Comparison of ENCODE assay signal across 1 cellular context in the genomic region with DNA sequence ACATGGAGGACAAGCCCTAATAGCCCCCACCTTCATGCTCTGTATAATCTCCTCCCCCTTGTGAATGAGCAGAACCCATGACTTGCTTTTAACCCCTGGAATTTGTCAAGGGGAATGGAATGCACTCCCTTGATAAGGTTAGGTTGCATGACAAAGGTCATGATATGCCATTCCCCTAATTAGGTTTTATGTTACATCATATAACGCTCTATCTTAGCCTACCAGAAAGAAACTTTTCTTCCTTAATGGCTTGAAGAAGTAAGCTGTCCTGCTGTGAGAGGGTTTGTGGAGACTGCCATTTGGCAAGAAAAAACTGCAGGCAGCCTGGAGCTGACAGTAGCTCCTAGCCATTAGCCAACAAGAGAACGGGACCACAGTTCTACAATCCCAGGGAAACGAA.
TF ChIP-seq lines count a peak whose summit lies in the region.

No MANE protein-coding gene starts in this region.

TF ChIP-seq in H1, 55 proteins besides CTCF, POLR2A, EP300 and RAD21 (continued from another document):
- TF ChIP-seq, protein P1, sequence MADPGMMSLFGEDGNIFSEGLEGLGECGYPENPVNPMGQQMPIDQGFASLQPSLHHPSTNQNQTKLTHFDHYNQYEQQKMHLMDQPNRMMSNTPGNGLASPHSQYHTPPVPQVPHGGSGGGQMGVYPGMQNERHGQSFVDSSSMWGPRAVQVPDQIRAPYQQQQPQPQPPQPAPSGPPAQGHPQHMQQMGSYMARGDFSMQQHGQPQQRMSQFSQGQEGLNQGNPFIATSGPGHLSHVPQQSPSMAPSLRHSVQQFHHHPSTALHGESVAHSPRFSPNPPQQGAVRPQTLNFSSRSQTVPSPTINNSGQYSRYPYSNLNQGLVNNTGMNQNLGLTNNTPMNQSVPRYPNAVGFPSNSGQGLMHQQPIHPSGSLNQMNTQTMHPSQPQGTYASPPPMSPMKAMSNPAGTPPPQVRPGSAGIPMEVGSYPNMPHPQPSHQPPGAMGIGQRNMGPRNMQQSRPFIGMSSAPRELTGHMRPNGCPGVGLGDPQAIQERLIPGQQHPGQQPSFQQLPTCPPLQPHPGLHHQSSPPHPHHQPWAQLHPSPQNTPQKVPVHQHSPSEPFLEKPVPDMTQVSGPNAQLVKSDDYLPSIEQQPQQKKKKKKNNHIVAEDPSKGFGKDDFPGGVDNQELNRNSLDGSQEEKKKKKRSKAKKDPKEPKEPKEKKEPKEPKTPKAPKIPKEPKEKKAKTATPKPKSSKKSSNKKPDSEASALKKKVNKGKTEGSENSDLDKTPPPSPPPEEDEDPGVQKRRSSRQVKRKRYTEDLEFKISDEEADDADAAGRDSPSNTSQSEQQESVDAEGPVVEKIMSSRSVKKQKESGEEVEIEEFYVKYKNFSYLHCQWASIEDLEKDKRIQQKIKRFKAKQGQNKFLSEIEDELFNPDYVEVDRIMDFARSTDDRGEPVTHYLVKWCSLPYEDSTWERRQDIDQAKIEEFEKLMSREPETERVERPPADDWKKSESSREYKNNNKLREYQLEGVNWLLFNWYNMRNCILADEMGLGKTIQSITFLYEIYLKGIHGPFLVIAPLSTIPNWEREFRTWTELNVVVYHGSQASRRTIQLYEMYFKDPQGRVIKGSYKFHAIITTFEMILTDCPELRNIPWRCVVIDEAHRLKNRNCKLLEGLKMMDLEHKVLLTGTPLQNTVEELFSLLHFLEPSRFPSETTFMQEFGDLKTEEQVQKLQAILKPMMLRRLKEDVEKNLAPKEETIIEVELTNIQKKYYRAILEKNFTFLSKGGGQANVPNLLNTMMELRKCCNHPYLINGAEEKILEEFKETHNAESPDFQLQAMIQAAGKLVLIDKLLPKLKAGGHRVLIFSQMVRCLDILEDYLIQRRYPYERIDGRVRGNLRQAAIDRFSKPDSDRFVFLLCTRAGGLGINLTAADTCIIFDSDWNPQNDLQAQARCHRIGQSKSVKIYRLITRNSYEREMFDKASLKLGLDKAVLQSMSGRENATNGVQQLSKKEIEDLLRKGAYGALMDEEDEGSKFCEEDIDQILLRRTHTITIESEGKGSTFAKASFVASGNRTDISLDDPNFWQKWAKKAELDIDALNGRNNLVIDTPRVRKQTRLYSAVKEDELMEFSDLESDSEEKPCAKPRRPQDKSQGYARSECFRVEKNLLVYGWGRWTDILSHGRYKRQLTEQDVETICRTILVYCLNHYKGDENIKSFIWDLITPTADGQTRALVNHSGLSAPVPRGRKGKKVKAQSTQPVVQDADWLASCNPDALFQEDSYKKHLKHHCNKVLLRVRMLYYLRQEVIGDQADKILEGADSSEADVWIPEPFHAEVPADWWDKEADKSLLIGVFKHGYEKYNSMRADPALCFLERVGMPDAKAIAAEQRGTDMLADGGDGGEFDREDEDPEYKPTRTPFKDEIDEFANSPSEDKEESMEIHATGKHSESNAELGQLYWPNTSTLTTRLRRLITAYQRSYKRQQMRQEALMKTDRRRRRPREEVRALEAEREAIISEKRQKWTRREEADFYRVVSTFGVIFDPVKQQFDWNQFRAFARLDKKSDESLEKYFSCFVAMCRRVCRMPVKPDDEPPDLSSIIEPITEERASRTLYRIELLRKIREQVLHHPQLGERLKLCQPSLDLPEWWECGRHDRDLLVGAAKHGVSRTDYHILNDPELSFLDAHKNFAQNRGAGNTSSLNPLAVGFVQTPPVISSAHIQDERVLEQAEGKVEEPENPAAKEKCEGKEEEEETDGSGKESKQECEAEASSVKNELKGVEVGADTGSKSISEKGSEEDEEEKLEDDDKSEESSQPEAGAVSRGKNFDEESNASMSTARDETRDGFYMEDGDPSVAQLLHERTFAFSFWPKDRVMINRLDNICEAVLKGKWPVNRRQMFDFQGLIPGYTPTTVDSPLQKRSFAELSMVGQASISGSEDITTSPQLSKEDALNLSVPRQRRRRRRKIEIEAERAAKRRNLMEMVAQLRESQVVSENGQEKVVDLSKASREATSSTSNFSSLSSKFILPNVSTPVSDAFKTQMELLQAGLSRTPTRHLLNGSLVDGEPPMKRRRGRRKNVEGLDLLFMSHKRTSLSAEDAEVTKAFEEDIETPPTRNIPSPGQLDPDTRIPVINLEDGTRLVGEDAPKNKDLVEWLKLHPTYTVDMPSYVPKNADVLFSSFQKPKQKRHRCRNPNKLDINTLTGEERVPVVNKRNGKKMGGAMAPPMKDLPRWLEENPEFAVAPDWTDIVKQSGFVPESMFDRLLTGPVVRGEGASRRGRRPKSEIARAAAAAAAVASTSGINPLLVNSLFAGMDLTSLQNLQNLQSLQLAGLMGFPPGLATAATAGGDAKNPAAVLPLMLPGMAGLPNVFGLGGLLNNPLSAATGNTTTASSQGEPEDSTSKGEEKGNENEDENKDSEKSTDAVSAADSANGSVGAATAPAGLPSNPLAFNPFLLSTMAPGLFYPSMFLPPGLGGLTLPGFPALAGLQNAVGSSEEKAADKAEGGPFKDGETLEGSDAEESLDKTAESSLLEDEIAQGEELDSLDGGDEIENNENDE (IDR thresholded peaks at IDR 0.05; ENCODE audit: insufficient replicate concordance, low read length): peak; percentile 72
- TF ChIP-seq EZH2 (IDR thresholded peaks at IDR 0.05; ENCODE audit: low read depth, low read length, severe bottlenecking): no peak
- TF ChIP-seq, protein P2, sequence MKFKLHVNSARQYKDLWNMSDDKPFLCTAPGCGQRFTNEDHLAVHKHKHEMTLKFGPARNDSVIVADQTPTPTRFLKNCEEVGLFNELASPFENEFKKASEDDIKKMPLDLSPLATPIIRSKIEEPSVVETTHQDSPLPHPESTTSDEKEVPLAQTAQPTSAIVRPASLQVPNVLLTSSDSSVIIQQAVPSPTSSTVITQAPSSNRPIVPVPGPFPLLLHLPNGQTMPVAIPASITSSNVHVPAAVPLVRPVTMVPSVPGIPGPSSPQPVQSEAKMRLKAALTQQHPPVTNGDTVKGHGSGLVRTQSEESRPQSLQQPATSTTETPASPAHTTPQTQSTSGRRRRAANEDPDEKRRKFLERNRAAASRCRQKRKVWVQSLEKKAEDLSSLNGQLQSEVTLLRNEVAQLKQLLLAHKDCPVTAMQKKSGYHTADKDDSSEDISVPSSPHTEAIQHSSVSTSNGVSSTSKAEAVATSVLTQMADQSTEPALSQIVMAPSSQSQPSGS (IDR thresholded peaks at IDR 0.05; ENCODE audit: low read length): 0 out of 2 replicates have a peak, but pooled peaks have one; percentile 53
- TF ChIP-seq, protein P3, sequence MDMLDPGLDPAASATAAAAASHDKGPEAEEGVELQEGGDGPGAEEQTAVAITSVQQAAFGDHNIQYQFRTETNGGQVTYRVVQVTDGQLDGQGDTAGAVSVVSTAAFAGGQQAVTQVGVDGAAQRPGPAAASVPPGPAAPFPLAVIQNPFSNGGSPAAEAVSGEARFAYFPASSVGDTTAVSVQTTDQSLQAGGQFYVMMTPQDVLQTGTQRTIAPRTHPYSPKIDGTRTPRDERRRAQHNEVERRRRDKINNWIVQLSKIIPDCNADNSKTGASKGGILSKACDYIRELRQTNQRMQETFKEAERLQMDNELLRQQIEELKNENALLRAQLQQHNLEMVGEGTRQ (IDR thresholded peaks at IDR 0.05; ENCODE audit: low read length): no peak
- no peak for TF ChIP-seq RXRA (IDR thresholded peaks at IDR 0.05; ENCODE audit: insufficient read depth, low read depth, low read length)
- TF ChIP-seq CHD2 (IDR thresholded peaks at IDR 0.05; ENCODE audit: low read length): no peak
- TF ChIP-seq, protein P4, sequence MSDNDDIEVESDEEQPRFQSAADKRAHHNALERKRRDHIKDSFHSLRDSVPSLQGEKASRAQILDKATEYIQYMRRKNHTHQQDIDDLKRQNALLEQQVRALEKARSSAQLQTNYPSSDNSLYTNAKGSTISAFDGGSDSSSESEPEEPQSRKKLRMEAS (IDR thresholded peaks at IDR 0.05): no peak
- no peak for TF ChIP-seq RNF2 (IDR thresholded peaks at IDR 0.05; ENCODE audit: borderline replicate concordance, low read depth, low read length, missing control alignments, poor library complexity, severe bottlenecking)
- peak in 1 of 2 experiments; percentile 8; a peak in 1 of 4 replicates for TF ChIP-seq HDAC2 (IDR thresholded peaks at IDR 0.05; ENCODE audit: borderline replicate concordance in 1 of 2, low read depth in 2 of 2, low read length in 2 of 2)
- TF ChIP-seq SP1 (IDR thresholded peaks at IDR 0.05; ENCODE audit: low read depth, low read length): peak; percentile 67
- TF ChIP-seq ASH2L (IDR thresholded peaks at IDR 0.05; ENCODE audit: low read length): peak; percentile 27
- no peak for TF ChIP-seq BRCA1 (IDR thresholded peaks at IDR 0.05; ENCODE audit: low read depth, low read length)
- TF ChIP-seq MAFK (IDR thresholded peaks at IDR 0.05; ENCODE audit: low read depth, low read length): no peak
- peak; percentile 97 for TF ChIP-seq TEAD4 (IDR thresholded peaks at IDR 0.05; ENCODE audit: low read depth, low read length)
- TF ChIP-seq POU5F1 (IDR thresholded peaks at IDR 0.05; ENCODE audit: low read depth, low read length): peak; percentile 97
- TF ChIP-seq TAF1 (IDR thresholded peaks at IDR 0.05; ENCODE audit: low read depth, low read length): no peak
- 0 out of 2 replicates have a peak, but pooled peaks have one; percentile 41 for TF ChIP-seq CEBPB (IDR thresholded peaks at IDR 0.05; ENCODE audit: low read depth, low read length)
- TF ChIP-seq ZNF274 (IDR thresholded peaks at IDR 0.05; ENCODE audit: borderline replicate concordance, extremely low read depth, low read length): no peak
